ENCODE assay signal across 8 cellular contexts in the genomic region with DNA sequence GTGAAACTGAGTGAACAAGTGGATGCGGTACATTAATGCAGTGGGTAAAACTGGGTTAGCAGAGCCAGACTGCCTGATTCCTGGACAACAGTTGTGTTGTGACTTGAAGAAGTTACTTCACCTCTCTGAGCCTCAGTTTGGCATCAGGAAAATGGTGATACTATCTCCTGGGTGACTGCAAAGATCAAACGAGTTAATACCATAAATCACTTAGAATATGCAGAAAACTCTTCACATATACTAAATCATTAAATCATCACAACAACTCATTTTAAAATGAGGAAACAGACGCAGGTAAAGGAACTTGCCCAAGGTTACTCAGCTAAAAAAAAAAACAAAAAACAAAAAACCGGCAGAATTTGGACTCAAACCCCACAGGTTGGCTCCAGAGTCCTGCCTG. TPM values are rescaled to one million over a fixed set of nuclear protein-coding genes. Genes with fewer than 3 reads are reported as not detected.
A peak's percentile ranks its signal among the peaks of the same experiment; 100 is the strongest.
DNase-seq lines count a peak whose midpoint lies in the region; ATAC-seq and TF ChIP-seq lines count a peak whose summit lies in the region.

No MANE protein-coding gene starts in this region.

- CTCF ChIA-PET in activated CD8-positive, alpha-beta memory T cell treated with anti-CD3 and anti-CD28 coated beads, Interleukin-2, amount 10 ng/mL, durations not matched to agents 7 days and 5 days (lab: Charles Lee): interaction anchor here (1.1 to 1.5 kb wide), 4 partner anchors 12 to 629 kb away, joined by 3 to 4 read pairs (median 4); a partner anchor contains a TSS

- DNase-seq in activated CD8-positive, alpha-beta memory T cell treated with anti-CD3 and anti-CD28 coated beads, Interleukin-2, amount 10 ng/mL, durations not matched to agents 7 days and 5 days: no peak
- no peak for DNase-seq in activated CD8-positive, alpha-beta memory T cell treated with anti-CD3 and anti-CD28 coated beads, Interleukin-2, amount 50 U/mL, for 4 hours
- DNase-seq in adrenal gland (no peak), left lung (no peak), MV-4-11 (lab: John Stamatoyannopoulos, UW) (no peak), pons (ENCODE audit: low spot score) (no peak), HPDE6-E6E7 (ENCODE audit: extremely low spot score) (no peak)

- H3K9me3 Mint-ChIP-seq in activated CD8-positive, alpha-beta memory T cell treated with anti-CD3 and anti-CD28 coated beads, Interleukin-2, amount 10 ng/mL, durations not matched to agents 7 days and 5 days (ENCODE audit: low read depth): peaks cover 4% of the 10 kb centered on the region

- H3K27me3 ChIP-seq in adrenal gland (no peaks in the 10 kb centered on the region), left lung (no peaks in the 10 kb centered on the region), thymus (ENCODE audit: control insufficient read depth, insufficient read depth) (no peaks in the 10 kb centered on the region)

- peak overlapping the region; percentile 84 for H3K27ac Mint-ChIP-seq in activated CD8-positive, alpha-beta memory T cell treated with anti-CD3 and anti-CD28 coated beads, Interleukin-2, amount 10 ng/mL, durations not matched to agents 7 days and 5 days

- no peak for ATAC-seq in activated CD8-positive, alpha-beta memory T cell treated with anti-CD3 and anti-CD28 coated beads, Interleukin-2, amount 10 ng/mL, durations not matched to agents 7 days and 5 days
- ATAC-seq in left lung: no peak

- H3K4me1 Mint-ChIP-seq in activated CD8-positive, alpha-beta memory T cell treated with anti-CD3 and anti-CD28 coated beads, Interleukin-2, amount 10 ng/mL, durations not matched to agents 7 days and 5 days: peaks cover 29% of the 10 kb centered on the region

- WGBS in adrenal gland, 4 donors: 17 to 22% (median 20%) methylated on average over 4 of the region's 4 CpGs
- 37% methylated on average over 4 of the region's 4 CpGs for WGBS in thymus

- H3K36me3 ChIP-seq in adrenal gland (replicated peaks in 1 of 2): peaks cover 0 to 9% of the 10 kb centered on the region in 2 donors
- H3K36me3 ChIP-seq in left lung: peaks cover 0 to 5% of the 10 kb centered on the region in 2 donors
- H3K36me3 ChIP-seq in thymus (ENCODE audit: control insufficient read depth, insufficient read depth): peaks cover 6% of the 10 kb centered on the region

- H3K4me3 ChIP-seq in adrenal gland (peak overlapping the region in 3 of 4 donors; percentile 7 to 80 (median 66)), left lung (peak overlapping the region; percentile 53 to 75), thymus (ENCODE audit: low read length) (peak overlapping the region; percentile 67)

- no peak for TF ChIP-seq POLR2A in adrenal gland (IDR thresholded peaks at IDR 0.05)

- TF ChIP-seq CTCF in adrenal gland (IDR thresholded peaks at IDR 0.05) (no peak), left lung (IDR thresholded peaks at IDR 0.05) (no peak)

- H3K4me3 Mint-ChIP-seq in activated CD8-positive, alpha-beta memory T cell treated with anti-CD3 and anti-CD28 coated beads, Interleukin-2, amount 10 ng/mL, durations not matched to agents 7 days and 5 days: peak overlapping the region; percentile 89

- no peaks in the 10 kb centered on the region for H3K9me3 ChIP-seq in adrenal gland (replicated peaks in 1 of 3)
- no peaks in the 10 kb centered on the region for H3K9me3 ChIP-seq in left lung
- no peaks in the 10 kb centered on the region for H3K9me3 ChIP-seq in thymus (ENCODE audit: control insufficient read depth)

- no peaks in the 10 kb centered on the region for H3K27me3 Mint-ChIP-seq in activated CD8-positive, alpha-beta memory T cell treated with anti-CD3 and anti-CD28 coated beads, Interleukin-2, amount 10 ng/mL, durations not matched to agents 7 days and 5 days

- H3K4me1 ChIP-seq in adrenal gland (replicated peaks in 1 of 2) (peaks cover 12 to 21% of the 10 kb centered on the region in 2 donors), left lung (peaks cover 7 to 22% of the 10 kb centered on the region in 2 donors), thymus (ENCODE audit: control insufficient read depth, insufficient read depth, low read length) (peaks cover 3% of the 10 kb centered on the region)

- peaks cover 23% of the 10 kb centered on the region for H3K36me3 Mint-ChIP-seq in activated CD8-positive, alpha-beta memory T cell treated with anti-CD3 and anti-CD28 coated beads, Interleukin-2, amount 10 ng/mL, durations not matched to agents 7 days and 5 days

- peak overlapping the region in 4 of 5 donors; percentile 56 to 92 (median 82) for H3K27ac ChIP-seq in adrenal gland
- H3K27ac ChIP-seq in left lung: peak overlapping the region; percentile 85 to 87
- H3K27ac ChIP-seq in thymus (ENCODE audit: low read depth): no peak overlapping the region

- intact Hi-C loops in adrenal gland (cut with DNase I) (no loop called here), left lung (cut with DNase I) (no loop called here)

RNA-seq across cellular contexts. Expression of a gene that starts 0.8 kb away (rescaled TPM):
- total RNA-seq in activated CD8-positive, alpha-beta memory T cell treated with anti-CD3 and anti-CD28 coated beads, Interleukin-2, amount 10 ng/mL, durations not matched to agents 7 days and 5 days: 1 to 10 TPM; 5.6 to 6.9 TPM
- total RNA-seq in adrenal gland (10 to 100 TPM; 10.2 to 55.1 (median 27.7) TPM), left lung (10 to 100 TPM; 10.8 to 11.0 TPM)
- polyA plus RNA-seq in adrenal gland (10 to 100 TPM; 27.8 to 85.0 (median 38.3) TPM), thymus (18.8 TPM)

RNA-seq across cellular contexts. Expression of a gene that starts 30.4 kb away (rescaled TPM):
- total RNA-seq in activated CD8-positive, alpha-beta memory T cell treated with anti-CD3 and anti-CD28 coated beads, Interleukin-2, amount 10 ng/mL, durations not matched to agents 7 days and 5 days: 10 to 100 TPM; 18.9 to 28.8 TPM
- 10 to 100 TPM; 32.1 to 53.6 (median 45.4) TPM for total RNA-seq in adrenal gland
- 10 to 100 TPM; 12.1 to 59.7 (median 27.0) TPM for polyA plus RNA-seq in adrenal gland
- 10 to 100 TPM; 42.7 to 59.3 TPM for total RNA-seq in left lung
- polyA plus RNA-seq in thymus: 46.4 TPM
